ENCODE assay signal across 26 cellular contexts in genomic region chrX:38165023-38165422, GRCh38. TPM values are rescaled to one million over a fixed set of nuclear protein-coding genes. Genes with fewer than 3 reads are reported as not detected.
"Had no signal": no experiment of that assay in that cellular context is flagged by ENCODE, and none has a peak within 500 bp of the region (broad histone marks: within the 10 kb centered on the region; RNA-seq: fewer than 3 reads in every experiment).

No MANE protein-coding gene starts in this region.

- H3K9me3 ChIP-seq: esophagus muscularis mucosa, gastroesophageal sphincter, heart left ventricle, left lung, right lobe of liver, stomach, thyroid gland, vagina had no signal

- H3K36me3 Mint-ChIP-seq: naive thymus-derived CD4-positive, alpha-beta T cell; neural progenitor cell had no signal

- H3K79me2 ChIP-seq: hepatocyte, parathyroid adenoma had no signal

- H3K36me3 ChIP-seq: left lung, neural progenitor cell, right lobe of liver, thyroid gland, vagina had no signal

- ATAC-seq: foreskin keratinocyte; gastroesophageal sphincter; heart left ventricle; left lung; naive thymus-derived CD4-positive, alpha-beta T cell had no signal

- DNase-seq: dermis blood vessel endothelial cell; effector memory CD4-positive, alpha-beta T cell; foreskin keratinocyte; heart left ventricle; kidney; left lung; mesenchymal stem cell; naive thymus-derived CD4-positive, alpha-beta T cell; right lobe of liver; small intestine; stimulated activated CD4-positive, alpha-beta T cell treated with anti-CD3 and anti-CD28 coated beads, Interleukin-1b, Interleukin-23, amount 100 ng/mL, for 48 hours; stimulated activated CD4-positive, alpha-beta T cell treated with anti-CD3 and anti-CD28 coated beads, Interleukin-4, amount 100 ng/mL, for 1 hour; stimulated activated CD8-positive, alpha-beta memory T cell treated with anti-CD3 and anti-CD28 coated beads, Interleukin-4, amount 100 ng/mL, for 48 hours; stimulated activated naive CD4-positive, alpha-beta T cell treated with Interleukin-2 at 50 U/mL for 16 hours; stomach; thyroid gland; trophoblast cell had no signal

- H3K4me2 ChIP-seq: hepatocyte, neural progenitor cell had no signal

- H3K9me3 Mint-ChIP-seq: naive thymus-derived CD4-positive, alpha-beta T cell; nephron; neural progenitor cell had no signal

- H2AFZ ChIP-seq: hepatocyte, neural progenitor cell, parathyroid adenoma had no signal

- H3K9ac ChIP-seq: neural progenitor cell, parathyroid adenoma had no signal

- H3K4me3 ChIP-seq: esophagus muscularis mucosa, gastroesophageal sphincter, heart left ventricle, hepatocyte, left lung, neural progenitor cell, right lobe of liver, stomach, thyroid gland, vagina had no signal

- H3K4me1 Mint-ChIP-seq: mesothelial cell of epicardium; naive thymus-derived CD4-positive, alpha-beta T cell; neural progenitor cell had no signal

- H3K27me3 ChIP-seq: esophagus muscularis mucosa, foreskin keratinocyte, gastroesophageal sphincter, hepatocyte, left lung, neural progenitor cell, right lobe of liver, thyroid gland, vagina had no signal

- H3K27ac Mint-ChIP-seq: mesothelial cell of epicardium; naive thymus-derived CD4-positive, alpha-beta T cell; nephron; neural progenitor cell; progenitor cell of endocrine pancreas had no signal

- H3K4me3 Mint-ChIP-seq: mesothelial cell of epicardium; naive thymus-derived CD4-positive, alpha-beta T cell; nephron; neural progenitor cell had no signal

- H3K4me1 ChIP-seq: esophagus muscularis mucosa, foreskin keratinocyte, gastroesophageal sphincter, heart left ventricle, left lung, neural progenitor cell, parathyroid adenoma, right lobe of liver, stomach, thyroid gland, vagina had no signal

RNA-seq across cellular contexts. Expression of gene SRPX, which starts 55.6 kb away (rescaled TPM):
- total RNA-seq: naive thymus-derived CD4-positive, alpha-beta T cell had no signal
